ENCODE assay signal across 24 cellular contexts in the genomic region with DNA sequence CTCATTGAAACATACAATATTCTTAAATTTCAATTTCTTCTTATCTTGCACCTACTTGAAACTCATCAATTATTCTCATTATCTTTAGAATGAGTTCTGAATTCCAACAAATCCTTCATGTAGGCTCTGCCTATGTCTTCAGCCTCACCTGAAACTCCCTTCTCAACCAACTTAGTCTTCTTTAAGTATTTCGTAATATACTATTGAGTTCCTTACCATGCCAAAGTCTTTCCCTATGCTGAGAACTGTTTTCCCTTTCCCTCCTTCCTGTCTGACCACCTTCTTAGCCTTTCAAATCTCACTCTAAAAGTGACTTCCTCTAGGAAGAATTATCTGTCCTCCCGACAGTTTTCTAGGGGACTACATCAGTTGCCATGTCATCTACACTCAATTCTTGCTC. TPM values are rescaled to one million over a fixed set of nuclear protein-coding genes. Genes with fewer than 3 reads are reported as not detected.
DNase-seq lines count a peak whose midpoint lies in the region; ATAC-seq, FAIRE-seq and TF ChIP-seq lines count a peak whose summit lies in the region.
"Had no signal": no experiment of that assay in that cellular context is flagged by ENCODE, and none has a peak within 500 bp of the region (broad histone marks: within the 10 kb centered on the region; RNA-seq: fewer than 3 reads in every experiment).

No MANE protein-coding gene starts in this region.

- TF ChIP-seq CTCF in A549 (IDR thresholded peaks at IDR 0.05) (no peak), IMR-90 (conservative IDR thresholded peaks at IDR 0.05; ENCODE audit: low read depth, low read length) (no peak), OCI-LY7 (conservative IDR thresholded peaks at IDR 0.05; ENCODE audit: low read length) (no peak)

- H3K27ac Mint-ChIP-seq in activated T-cell treated with anti-CD3 and anti-CD28 coated beads, Interleukin-2, amount 50 U/mL, for 72 hours = peak overlapping the region; percentile 26
- H3K27ac Mint-ChIP-seq: CD4-positive, alpha-beta memory T cell; CD4-positive, CD25-positive, alpha-beta regulatory T cell; CD8-positive, alpha-beta memory T cell had no signal

- FAIRE-seq in A549 (lab: Jason Lieb, UNC) = peak; percentile 13
- FAIRE-seq: GM12892 had no signal

- no peak for TF ChIP-seq RAD21 in A549 (conservative IDR thresholded peaks at IDR 0.05 in 1 of 2, IDR thresholded peaks at IDR 0.05 in 1 of 2)
- no peak for TF ChIP-seq RAD21 in IMR-90 (IDR thresholded peaks at IDR 0.05; ENCODE audit: low read length)

- no peaks in the 10 kb centered on the region for H4K20me1 ChIP-seq in IMR-90 (ENCODE audit: insufficient read depth, low read length)
- no peaks in the 10 kb centered on the region for H4K20me1 ChIP-seq in OCI-LY7 (ENCODE audit: insufficient read depth, low read length)
- H4K20me1 ChIP-seq: BLaER1 had no signal

- no peak for TF ChIP-seq EP300 in A549 (IDR thresholded peaks at IDR 0.05)

- CTCF ChIA-PET in A549 (lab: Yijun Ruan, JAX) = no interaction called here
- CTCF ChIA-PET in IMR-90 (lab: Yijun Ruan, JAX) = no interaction called here
- CTCF ChIA-PET in OCI-LY7 (lab: Charles Lee; ENCODE audit: unreplicated experiment) = no interaction called here

- no peaks in the 10 kb centered on the region for H3K4me1 ChIP-seq in A549
- no peaks in the 10 kb centered on the region for H3K4me1 ChIP-seq in IMR-90 (ENCODE audit: control insufficient read depth, insufficient read depth, low read length)
- no peaks in the 10 kb centered on the region for H3K4me1 ChIP-seq in OCI-LY7 (ENCODE audit: insufficient read depth, low read length, poor library complexity, severe bottlenecking)
- H3K4me1 ChIP-seq: BE2C, BLaER1 had no signal

- no peak overlapping the region for H4K91ac ChIP-seq in IMR-90 (ENCODE audit: insufficient read depth, low read depth, low read length)

- no peak overlapping the region for H3K18ac ChIP-seq in IMR-90 (ENCODE audit: low read depth, low read length)

- dilution Hi-C loops in IMR-90 (cut with HindIII; ENCODE audit: low sequenced_read_pairs, unreplicated experiment) = no loop called here

- H3K79me1 ChIP-seq in IMR-90 (ENCODE audit: low read depth in 1 of 2, low read length in 2 of 2) = no peaks in the 10 kb centered on the region

- H3K27ac ChIP-seq in A549 (no peak overlapping the region), IMR-90 (ENCODE audit: insufficient read depth, low read length) (no peak overlapping the region), OCI-LY7 (ENCODE audit: low read depth, low read length, poor library complexity, severe bottlenecking) (no peak overlapping the region)
- H3K27ac ChIP-seq: 22Rv1, BLaER1 had no signal

- H3K27me3 Mint-ChIP-seq in activated T-cell treated with anti-CD3 and anti-CD28 coated beads, Interleukin-2, amount 50 U/mL, for 72 hours (ENCODE audit: low read depth) = no peaks in the 10 kb centered on the region
- H3K27me3 Mint-ChIP-seq: CD4-positive, alpha-beta memory T cell; CD4-positive, CD25-positive, alpha-beta regulatory T cell; CD8-positive, alpha-beta memory T cell had no signal

- H2BK120ac ChIP-seq in IMR-90 (ENCODE audit: low read depth, low read length) = no peak overlapping the region

- peaks cover 0 to 2% of the 10 kb centered on the region in 2 donors for H3K9me3 Mint-ChIP-seq in activated T-cell treated with anti-CD3 and anti-CD28 coated beads, Interleukin-2, amount 50 U/mL, for 72 hours
- H3K9me3 Mint-ChIP-seq: CD14-positive monocyte; CD4-positive, alpha-beta memory T cell; CD4-positive, CD25-positive, alpha-beta regulatory T cell; CD8-positive, alpha-beta memory T cell had no signal

- in situ Hi-C loops in IMR-90 (cut with MboI; ENCODE audit: low sequenced_read_pairs) = no loop called here

- H3K9me2 ChIP-seq in OCI-LY7 (ENCODE audit: insufficient read depth, low read length) = no peaks in the 10 kb centered on the region

- no peaks in the 10 kb centered on the region for H3K9me1 ChIP-seq in IMR-90 (ENCODE audit: insufficient read depth, low read length)

- DNase-seq in activated T-cell treated with anti-CD3 and anti-CD28 coated beads, Interleukin-2, amount 50 U/mL, for 72 hours = no peak
- no peak for DNase-seq in activated T-cell treated with anti-CD3 and anti-CD28 coated beads, Interleukin-2, amount 50 U/mL, for 48 hours
- DNase-seq in A549 (ENCODE audit: low read depth in 1 of 2, low spot score in 1 of 2) (no peak), IMR-90 (no peak), OCI-LY7 (ENCODE audit: low spot score) (no peak)
- DNase-seq: ACHN; BE2C; C1 segment of cervical spinal cord; CD4-positive, alpha-beta memory T cell; CD4-positive, CD25-positive, alpha-beta regulatory T cell; CD8-positive, alpha-beta memory T cell; COR-L47; DMS 273 treated with DMSO at 0.1 percent for 48 hours; DMS153; DMS53; DMS79; DND-41; EL; GDM1 had no signal

- H3K56ac ChIP-seq in IMR-90 (ENCODE audit: extremely low read depth, insufficient read depth, low read length) = no peak overlapping the region

- H2AK9ac ChIP-seq in IMR-90 (replicated peaks; ENCODE audit: low read depth, low read length, poor library complexity) = no peak overlapping the region

- H3K4ac ChIP-seq in IMR-90 (ENCODE audit: low read depth, low read length) = no peak overlapping the region

- TF ChIP-seq POLR2A in A549 (IDR thresholded peaks at IDR 0.05; ENCODE audit: low read length) (no peak), IMR-90 (IDR thresholded peaks at IDR 0.05; ENCODE audit: low read depth, low read length) (no peak)

- H3K23ac ChIP-seq in IMR-90 (ENCODE audit: low read depth, low read length) = no peak overlapping the region

- no peak overlapping the region for H3K4me3 Mint-ChIP-seq in activated T-cell treated with anti-CD3 and anti-CD28 coated beads, Interleukin-2, amount 50 U/mL, for 72 hours
- H3K4me3 Mint-ChIP-seq: CD14-positive monocyte; CD4-positive, alpha-beta memory T cell; CD4-positive, CD25-positive, alpha-beta regulatory T cell; CD8-positive, alpha-beta memory T cell had no signal

- H3K79me2 ChIP-seq in OCI-LY7 (ENCODE audit: insufficient read depth, low read depth, low read length) = no peaks in the 10 kb centered on the region

- intact Hi-C loops in IMR-90 (cut with micrococcal nuclease) (no loop called here), OCI-LY7 (cut with micrococcal nuclease; ENCODE audit: unreplicated experiment) (no loop called here)

- H3K9me3 ChIP-seq in A549 = no peaks in the 10 kb centered on the region
- no peaks in the 10 kb centered on the region for H3K9me3 ChIP-seq in IMR-90 (ENCODE audit: control insufficient read depth, insufficient read depth, low read length)
- no peaks in the 10 kb centered on the region for H3K9me3 ChIP-seq in OCI-LY7 (ENCODE audit: low read length)
- H3K9me3 ChIP-seq: BE2C, BLaER1 had no signal

- no peak overlapping the region for H4K8ac ChIP-seq in IMR-90 (ENCODE audit: low read depth in 2 of 2, low read length in 2 of 2)

- H3K36me3 ChIP-seq in IMR-90 (ENCODE audit: control insufficient read depth, insufficient read depth, low read length) (no peaks in the 10 kb centered on the region), OCI-LY7 (ENCODE audit: insufficient read depth, low read length) (no peaks in the 10 kb centered on the region)
- H3K36me3 ChIP-seq: BE2C, BLaER1 had no signal

- no peak overlapping the region for H4K5ac ChIP-seq in IMR-90 (ENCODE audit: low read depth, low read length)

- H2AFZ ChIP-seq in IMR-90 (replicated peaks; ENCODE audit: low read length, poor library complexity) (no peak overlapping the region), OCI-LY7 (ENCODE audit: low read length) (no peak overlapping the region)

- H3K4me3 ChIP-seq in A549 (no peak overlapping the region), IMR-90 (ENCODE audit: insufficient read depth, low read depth, low read length) (no peak overlapping the region), OCI-LY7 (ENCODE audit: low read depth, low read length, poor library complexity, severe bottlenecking) (no peak overlapping the region)
- H3K4me3 ChIP-seq: BLaER1 had no signal

- 88% methylated on average over 2 of the region's 2 CpGs for WGBS in A549 (ENCODE audit: missing lambda C conversion rate)
- WGBS in IMR-90 (ENCODE audit: extremely low coverage in 2 of 2, insufficient read length in 1 of 2), 2 experiments = 100% methylated on average over 1 of the region's 2 CpGs; no CpG with 5 or more reads in 1 of the 2 experiments

- no peak overlapping the region for H2BK5ac ChIP-seq in IMR-90 (ENCODE audit: low read depth, low read length, poor library complexity, severe bottlenecking)

- H3K4me2 ChIP-seq in A549 = no peak overlapping the region
- no peak overlapping the region for H3K4me2 ChIP-seq in IMR-90 (ENCODE audit: low read depth, low read length)
- H3K4me2 ChIP-seq in OCI-LY7 (ENCODE audit: low read length) = no peak overlapping the region
- H3K4me2 ChIP-seq: BLaER1 had no signal

- H3K27me3 ChIP-seq in IMR-90 (ENCODE audit: control insufficient read depth, insufficient read depth, low read length) = no peaks in the 10 kb centered on the region
- H3K27me3 ChIP-seq: BE2C, BLaER1 had no signal

- H3K14ac ChIP-seq in IMR-90 (replicated peaks; ENCODE audit: low read depth, low read length) = no peak overlapping the region

- H3K9ac ChIP-seq in IMR-90 (ENCODE audit: low read depth, low read length) = no peak overlapping the region
- H3K9ac ChIP-seq: BLaER1 had no signal

- no peaks in the 10 kb centered on the region for H3K36me3 Mint-ChIP-seq in activated T-cell treated with anti-CD3 and anti-CD28 coated beads, Interleukin-2, amount 50 U/mL, for 72 hours (ENCODE audit: insufficient read depth in 2 of 2)
- H3K36me3 Mint-ChIP-seq: CD14-positive monocyte; CD4-positive, alpha-beta memory T cell; CD4-positive, CD25-positive, alpha-beta regulatory T cell; CD8-positive, alpha-beta memory T cell had no signal

- POLR2A ChIA-PET in A549 (lab: Yijun Ruan, JAX) (no interaction called here), IMR-90 (lab: Charles Lee; ENCODE audit: unreplicated experiment) (no interaction called here), OCI-LY7 (lab: Charles Lee) (no interaction called here)

- BruUV-seq in IMR-90 (replicated peaks; lab: Mats Ljungman, UMichigan) (no TSS peak), OCI-LY7 (replicated peaks; lab: Mats Ljungman, UMichigan) (no TSS peak)

- no peak overlapping the region for H2BK20ac ChIP-seq in IMR-90 (ENCODE audit: low read depth, low read length)

- H3K4me1 Mint-ChIP-seq in activated T-cell treated with anti-CD3 and anti-CD28 coated beads, Interleukin-2, amount 50 U/mL, for 72 hours (ENCODE audit: low read depth) = no peaks in the 10 kb centered on the region
- H3K4me1 Mint-ChIP-seq: CD4-positive, alpha-beta memory T cell; CD4-positive, CD25-positive, alpha-beta regulatory T cell; CD8-positive, alpha-beta memory T cell had no signal

- H2AK5ac ChIP-seq in IMR-90 (ENCODE audit: low read depth, low read length) = no peak overlapping the region

- ATAC-seq in activated T-cell treated with anti-CD3 and anti-CD28 coated beads, Interleukin-2, amount 50 U/mL, for 72 hours (replicated peaks in 1 of 2) = no peak
- no peak for ATAC-seq in A549
- ATAC-seq in IMR-90 (ENCODE audit: low read depth) = no peak
- no peak for ATAC-seq in GM21423 (IDR thresholded peaks at IDR 0.05; ENCODE audit: unreplicated experiment)

- no peak overlapping the region for H2BK15ac ChIP-seq in IMR-90 (ENCODE audit: low read depth, low read length)

RNA-seq across cellular contexts. Expression of a gene that starts 50.9 kb away (rescaled TPM):
- 100 to 1,000 TPM; 116 to 117 TPM for total RNA-seq in activated T-cell treated with anti-CD3 and anti-CD28 coated beads, Interleukin-2, amount 50 U/mL, for 72 hours
- polyA plus RNA-seq in A549 (2011; rRNA removed) (234 and 315 TPM in 2 replicates), A549 (2017; fragmentation: RNase III; extraction: RNeasy Plus Mini Kit Qiagen cat#74134 plus additional on column Dnase treatment) (126 to 136 TPM (median 135 TPM) in 3 replicates), IMR-90 (2012; rRNA removed) (79.3 and 85.2 TPM in 2 replicates)
- polyA plus RNA-seq in A549 (2012; cell fraction: cytosol; rRNA removed) = 94.0 and 129 TPM in 2 replicates
- polyA plus RNA-seq in A549 (2012; cell fraction: nucleus; rRNA removed) = 92.3 and 99.3 TPM in 2 replicates
- polyA minus RNA-seq in A549 (2011; rRNA and poly(A)+ RNA removed) = 74.6 and 81.9 TPM in 2 replicates
- total RNA-seq in IMR-90 (2012; rRNA removed) (35.8 and 53.3 TPM in 2 replicates), OCI-LY7 (2022) (54.3 and 57.7 TPM in 2 replicates)
- 38.8 and 50.0 TPM in 2 replicates for polyA plus RNA-seq in IMR-90 (2012; cell fraction: cytosol; rRNA removed)
- 60.3 and 312 TPM in 2 replicates for polyA plus RNA-seq in IMR-90 (2012; cell fraction: nucleus; rRNA removed; ENCODE audit: low replicate concordance)
- total RNA-seq in OCI-LY7 (2014; rRNA removed; shearing (Covaris generic)) = 30.9 and 60.5 TPM in 2 replicates
